ENCODE assay signal across 11 cellular contexts in genomic region chr9:35716236-35716635, GRCh38. TPM values are rescaled to one million over a fixed set of nuclear protein-coding genes. Genes with fewer than 3 reads are reported as not detected.
DNase-seq lines count a peak whose midpoint lies in the region; ATAC-seq and TF ChIP-seq lines count a peak whose summit lies in the region.
"Had no signal": no experiment of that assay in that cellular context is flagged by ENCODE, and none has a peak within 500 bp of the region (broad histone marks: within the 10 kb centered on the region; RNA-seq: fewer than 3 reads in every experiment).

No MANE protein-coding gene starts in this region.

- no peak for ATAC-seq in effector memory CD8-positive, alpha-beta T cell (replicated peaks)
- ATAC-seq in psoas muscle, result peak in 3 of 4 donors; percentile 50 to 82 (median 63)
- ATAC-seq: body of pancreas had no signal

- no peak overlapping the region for H3K4me3 ChIP-seq in MG63
- H3K4me3 ChIP-seq in psoas muscle, result no peak overlapping the region
- H3K4me3 ChIP-seq: body of pancreas had no signal

- H3K9me3 Mint-ChIP-seq in effector memory CD8-positive, alpha-beta T cell, result no peaks in the 10 kb centered on the region
- no peaks in the 10 kb centered on the region for H3K9me3 Mint-ChIP-seq in activated CD4-positive, alpha-beta T cell treated with anti-CD3 and anti-CD28 coated beads, Interleukin-2, amount 10 ng/mL, durations not matched to agents 24 days and 14 days

- no peaks in the 10 kb centered on the region for H3K27me3 Mint-ChIP-seq in effector memory CD8-positive, alpha-beta T cell
- no peaks in the 10 kb centered on the region for H3K27me3 Mint-ChIP-seq in activated CD4-positive, alpha-beta T cell treated with anti-CD3 and anti-CD28 coated beads, Interleukin-2, amount 10 ng/mL, durations not matched to agents 24 days and 14 days

- H3K27me3 ChIP-seq in MG63 (no peaks in the 10 kb centered on the region), psoas muscle (ENCODE audit: insufficient read depth in 3 of 3, low read length in 2 of 3) (no peaks in the 10 kb centered on the region)
- H3K27me3 ChIP-seq: body of pancreas had no signal

- TF ChIP-seq CTCF in psoas muscle (IDR thresholded peaks at IDR 0.05), result no peak

- peaks cover 91% of the 10 kb centered on the region for H3K36me3 Mint-ChIP-seq in effector memory CD8-positive, alpha-beta T cell (ENCODE audit: insufficient read depth)
- H3K36me3 Mint-ChIP-seq in activated CD4-positive, alpha-beta T cell treated with anti-CD3 and anti-CD28 coated beads, Interleukin-2, amount 10 ng/mL, durations not matched to agents 24 days and 14 days (ENCODE audit: low read depth), result peaks cover 84% of the 10 kb centered on the region

- DNase-seq in EH (ENCODE audit: low read depth) (peak; percentile 37), MG63 (peak; percentile 62), psoas muscle (no peak), iPS-NIHi11 (ENCODE audit: low spot score) (no peak), middle frontal gyrus (ENCODE audit: extremely low spot score, low spot score) (no peak)
- no peak for DNase-seq in effector memory CD8-positive, alpha-beta T cell
- DNase-seq in activated CD4-positive, alpha-beta T cell treated with anti-CD3 and anti-CD28 coated beads, Interleukin-2, amount 10 ng/mL, durations not matched to agents 24 days and 14 days, result no peak
- DNase-seq: body of pancreas, midbrain, NCI-H1417, SHP77 had no signal

- H3K4me1 Mint-ChIP-seq in effector memory CD8-positive, alpha-beta T cell (ENCODE audit: low read depth in 2 of 2), result peaks cover 5 to 10% of the 10 kb centered on the region in 2 donors
- H3K4me1 Mint-ChIP-seq in activated CD4-positive, alpha-beta T cell treated with anti-CD3 and anti-CD28 coated beads, Interleukin-2, amount 10 ng/mL, durations not matched to agents 24 days and 14 days, result peaks cover 4% of the 10 kb centered on the region

- H3K27ac ChIP-seq in psoas muscle, result no peak overlapping the region
- H3K27ac ChIP-seq: body of pancreas had no signal

- 46 to 76% (median 48%) methylated on average over 4 of the region's 4 CpGs for WGBS in psoas muscle, 3 donors

- no peaks in the 10 kb centered on the region for H3K4me1 ChIP-seq in psoas muscle
- H3K4me1 ChIP-seq: body of pancreas had no signal

- intact Hi-C loops in psoas muscle (cut with DNase I), result no loop called here
- intact Hi-C loops in activated CD4-positive, alpha-beta T cell treated with anti-CD3 and anti-CD28 coated beads, Interleukin-2, amount 10 ng/mL, durations not matched to agents 24 days and 14 days (cut with micrococcal nuclease), result no loop called here

- no peak overlapping the region for H3K4me3 Mint-ChIP-seq in effector memory CD8-positive, alpha-beta T cell
- no peak overlapping the region for H3K4me3 Mint-ChIP-seq in activated CD4-positive, alpha-beta T cell treated with anti-CD3 and anti-CD28 coated beads, Interleukin-2, amount 10 ng/mL, durations not matched to agents 24 days and 14 days

- H3K9me3 ChIP-seq in MG63 (no peaks in the 10 kb centered on the region), psoas muscle (no peaks in the 10 kb centered on the region)
- H3K9me3 ChIP-seq: body of pancreas had no signal

- H3K27ac Mint-ChIP-seq in effector memory CD8-positive, alpha-beta T cell, result peak overlapping the region; percentile 69 to 79
- no peak overlapping the region for H3K27ac Mint-ChIP-seq in activated CD4-positive, alpha-beta T cell treated with anti-CD3 and anti-CD28 coated beads, Interleukin-2, amount 10 ng/mL, durations not matched to agents 24 days and 14 days

- H3K36me3 ChIP-seq in MG63, result peaks cover 100% of the 10 kb centered on the region
- peaks cover 32 to 100% of the 10 kb centered on the region in 2 donors for H3K36me3 ChIP-seq in psoas muscle (ENCODE audit: insufficient read depth in 1 of 2, low read depth in 1 of 2)

RNA-seq across cellular contexts. Expression of gene TLN1, which starts 15.8 kb away (rescaled TPM):
- 453 and 652 TPM in 2 replicates for total RNA-seq in MG63 (2014; rRNA removed; shearing (Covaris generic); ENCODE audit: low replicate concordance)
- 100 to 1,000 TPM; 146 to 212 (median 152) TPM for total RNA-seq in psoas muscle
- 100 to 1,000 TPM in 1 of 3 donors, 10 to 100 TPM in 2; 88.2 to 320 (median 96.5) TPM for polyA plus RNA-seq in psoas muscle
- total RNA-seq in activated CD4-positive, alpha-beta T cell treated with anti-CD3 and anti-CD28 coated beads, Interleukin-2, amount 10 ng/mL, durations not matched to agents 24 days and 14 days, result 220 and 243 TPM in 2 replicates

RNA-seq across cellular contexts. Expression of gene CREB3, which starts 16.2 kb away (rescaled TPM):
- 168 and 170 TPM in 2 replicates for total RNA-seq in MG63 (2014; rRNA removed; shearing (Covaris generic); ENCODE audit: low replicate concordance)
- 10 to 100 TPM; 16.1 to 22.4 (median 20.5) TPM for total RNA-seq in psoas muscle
- polyA plus RNA-seq in psoas muscle, result 10 to 100 TPM; 20.9 to 55.1 (median 27.8) TPM
- 27.0 and 27.6 TPM in 2 replicates for total RNA-seq in activated CD4-positive, alpha-beta T cell treated with anti-CD3 and anti-CD28 coated beads, Interleukin-2, amount 10 ng/mL, durations not matched to agents 24 days and 14 days

RNA-seq across cellular contexts. Expression of gene TPM2, which starts 26.5 kb away (rescaled TPM):
- 2,986 and 3,667 TPM in 2 replicates for total RNA-seq in MG63 (2014; rRNA removed; shearing (Covaris generic); ENCODE audit: low replicate concordance)
- total RNA-seq in psoas muscle, result over 10,000 TPM in 1 of 4 donors, 1,000 to 10,000 TPM in 3; 6,047 to 11,456 (median 7,939) TPM
- over 10,000 TPM in 2 of 3 donors, 1,000 to 10,000 TPM in 1; 6,654 to 16,334 (median 13,470) TPM for polyA plus RNA-seq in psoas muscle
- total RNA-seq in activated CD4-positive, alpha-beta T cell treated with anti-CD3 and anti-CD28 coated beads, Interleukin-2, amount 10 ng/mL, durations not matched to agents 24 days and 14 days, result 3.6 and 3.8 TPM in 2 replicates

RNA-seq across cellular contexts. Expression of gene GBA2, which starts 32.8 kb away (rescaled TPM):
- 32.7 and 58.6 TPM in 2 replicates for total RNA-seq in MG63 (2014; rRNA removed; shearing (Covaris generic); ENCODE audit: low replicate concordance)
- 10 to 100 TPM; 36.1 to 83.6 (median 50.1) TPM for total RNA-seq in psoas muscle
- 100 to 1,000 TPM in 1 of 3 donors, 10 to 100 TPM in 2; 47.0 to 107 (median 47.4) TPM for polyA plus RNA-seq in psoas muscle
- 46.7 and 50.1 TPM in 2 replicates for total RNA-seq in activated CD4-positive, alpha-beta T cell treated with anti-CD3 and anti-CD28 coated beads, Interleukin-2, amount 10 ng/mL, durations not matched to agents 24 days and 14 days

RNA-seq across cellular contexts. Expression of gene RGP1, which starts 32.9 kb away (rescaled TPM):
- 25.9 and 33.7 TPM in 2 replicates for total RNA-seq in MG63 (2014; rRNA removed; shearing (Covaris generic); ENCODE audit: low replicate concordance)
- total RNA-seq in psoas muscle, result 10 to 100 TPM; 32.3 to 51.0 (median 37.4) TPM
- polyA plus RNA-seq in psoas muscle, result 10 to 100 TPM; 10.7 to 34.6 (median 24.0) TPM
- 16.3 and 16.7 TPM in 2 replicates for total RNA-seq in activated CD4-positive, alpha-beta T cell treated with anti-CD3 and anti-CD28 coated beads, Interleukin-2, amount 10 ng/mL, durations not matched to agents 24 days and 14 days

Comparison
In these comparisons a context has a peak if more than half of its experiments do, and no peak if none do; other contexts are left out.
1. DNase-seq: peak in EH (single experiment) and MG63 (single experiment); none in effector memory CD8-positive, alpha-beta T cell (0 of 3), psoas muscle (0 of 2), activated CD4-positive, alpha-beta T cell treated with anti-CD3 and anti-CD28 coated beads, Interleukin-2, amount 10 ng/mL, durations not matched to agents 24 days and 14 days (single experiment), iPS-NIHi11 (single experiment) and middle frontal gyrus (single experiment).
2. RNA of gene TPM2, which starts 26.5 kb away (total RNA-seq): 6,047 to 11,456 TPM in psoas muscle and 2,986 to 3,667 TPM in MG63; 3.6 to 3.8 TPM in activated CD4-positive, alpha-beta T cell treated with anti-CD3 and anti-CD28 coated beads, Interleukin-2, amount 10 ng/mL, durations not matched to agents 24 days and 14 days; every median in the first group is over 100 times any median in the second.